12 cellular contexts compared by ENCODE assay signal in the genomic region with DNA sequence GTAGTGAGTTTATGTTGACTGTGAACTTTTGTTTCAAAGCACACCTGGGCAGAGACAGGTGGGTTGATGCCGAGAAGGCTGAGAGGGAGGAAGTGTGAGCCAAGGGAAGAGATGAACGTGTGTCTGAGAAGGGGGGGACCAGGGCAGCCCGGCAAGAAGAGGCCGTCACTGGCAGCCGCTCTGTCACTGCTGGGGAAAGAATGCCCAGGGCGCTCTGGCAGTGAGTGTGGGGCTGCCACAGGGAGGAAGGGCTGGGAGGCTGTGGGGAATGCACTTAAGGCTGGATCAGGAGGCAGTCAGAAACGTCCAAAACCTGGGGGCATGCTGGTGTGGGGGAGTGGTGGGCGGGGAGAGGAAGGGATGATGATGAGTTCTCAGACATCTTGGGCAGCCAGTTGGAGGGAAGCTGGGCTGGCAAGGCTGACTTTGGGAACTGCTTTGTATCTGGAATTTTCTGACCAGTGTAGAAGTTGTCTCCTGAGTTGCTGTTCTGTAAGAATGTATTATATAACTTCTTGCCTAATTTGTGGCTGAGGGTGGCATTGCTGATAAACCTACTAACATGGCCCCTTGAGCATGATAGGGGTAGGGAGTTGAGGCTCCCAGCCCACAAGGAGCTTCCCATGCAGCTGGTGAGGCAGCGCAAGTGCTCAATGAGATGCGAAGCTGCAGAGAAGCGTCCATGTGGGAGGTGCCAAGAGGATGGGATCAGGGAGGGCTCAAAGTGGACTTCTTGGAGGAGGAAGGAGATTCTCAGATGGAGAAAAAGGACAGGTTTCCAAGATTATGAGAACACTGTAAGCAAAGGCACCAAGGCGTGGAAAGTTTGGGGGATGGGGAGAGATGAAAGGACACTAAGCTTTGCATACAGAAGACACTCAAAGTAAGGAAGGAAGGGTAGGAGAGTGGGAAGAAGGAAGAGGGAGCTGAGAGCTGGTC.
DNase-seq lines count a peak whose midpoint lies in the region; ATAC-seq and TF ChIP-seq lines count a peak whose summit lies in the region.
"Had no signal": no experiment of that assay in that cellular context is flagged by ENCODE, and none has a peak within 500 bp of the region (broad histone marks: within the 10 kb centered on the region; RNA-seq: fewer than 3 reads in every experiment).

No MANE protein-coding gene starts in this region.

- H3K27ac Mint-ChIP-seq in T-cell (peak overlapping the region; percentile 24 to 68), mesothelial cell of epicardium (peak overlapping the region; percentile 59)
- H3K27ac Mint-ChIP-seq: activated naive CD4-positive, alpha-beta T cell treated with anti-CD3 and anti-CD28 coated beads, Interleukin-2, amount 50 U/mL, for 72 hours had no signal

- H3K9me3 Mint-ChIP-seq in T-cell (no peaks in the 10 kb centered on the region), mesothelial cell of epicardium (peaks cover 3% of the 10 kb centered on the region)
- H3K9me3 Mint-ChIP-seq: activated naive CD4-positive, alpha-beta T cell treated with anti-CD3 and anti-CD28 coated beads, Interleukin-2, amount 50 U/mL, for 72 hours had no signal

- DNase-seq in activated CD4-positive, CD25-positive, alpha-beta regulatory T cell treated with anti-CD3 and anti-CD28 coated beads, Interleukin-2, amount 50 U/mL, for 72 hours: peak; percentile 8
- DNase-seq in activated CD4-positive, CD25-positive, alpha-beta regulatory T cell (lab: John Stamatoyannopoulos, UW): no peak
- peak in 6 of 34 experiments; percentile 6 to 29 (median 12) for DNase-seq in T-cell
- DNase-seq in mesothelial cell of epicardium (ENCODE audit: low spot score in 2 of 2, unreplicated experiment in 2 of 2): no peak
- peak in 2 of 49 donors; percentile 13 to 17 for DNase-seq in substantia nigra (lab: John Stamatoyannopoulos, UW)
- DNase-seq in NOMO-1 treated with dmso at 0.1 percent for 144 hours (lab: John Stamatoyannopoulos, UW; ENCODE audit: unreplicated experiment): no peak
- no peak for DNase-seq in central memory CD4-positive, alpha-beta T cell
- DNase-seq: NCI-H1105, NCI-H345 had no signal

- H3K27me3 Mint-ChIP-seq in T-cell (peaks cover 2 to 4% of the 10 kb centered on the region in 2 donors), mesothelial cell of epicardium (ENCODE audit: low read depth) (no peaks in the 10 kb centered on the region)

- no peak overlapping the region for H3K4me3 Mint-ChIP-seq in T-cell
- no peak overlapping the region for H3K4me3 Mint-ChIP-seq in mesothelial cell of epicardium

- H3K27ac ChIP-seq in substantia nigra (ENCODE audit: low read depth, low read length, poor library complexity, severe bottlenecking): peak overlapping the region; percentile 27

- peaks cover 11 to 16% (median 14%) of the 10 kb centered on the region in 3 donors for H3K4me1 Mint-ChIP-seq in T-cell
- peaks cover 52% of the 10 kb centered on the region for H3K4me1 Mint-ChIP-seq in mesothelial cell of epicardium

- POLR2A ChIA-PET in T-cell (lab: Charles Lee): no interaction called here

- ATAC-seq in T-cell (replicated peaks in 1 of 4) (peak in 3 of 4 experiments; percentile 41 to 68 (median 45)), HG02981 (IDR thresholded peaks at IDR 0.05; ENCODE audit: unreplicated experiment) (no peak)
- ATAC-seq: activated naive CD4-positive, alpha-beta T cell treated with anti-CD3 and anti-CD28 coated beads, Interleukin-2, amount 50 U/mL, for 72 hours; SK-N-SH treated with all-trans-retinoic acid at 6 μM for 48 hours had no signal

- CTCF ChIA-PET in T-cell (lab: Charles Lee): interaction anchor here (0.6 to 4.4 kb wide), 5 partner anchors 31 to 636 kb away, joined by 3 to 22 read pairs (median 3); no protein-coding TSS in a partner anchor

- no peaks in the 10 kb centered on the region for H3K36me3 Mint-ChIP-seq in T-cell
- peaks cover 3% of the 10 kb centered on the region for H3K36me3 Mint-ChIP-seq in mesothelial cell of epicardium
- H3K36me3 Mint-ChIP-seq: activated naive CD4-positive, alpha-beta T cell treated with anti-CD3 and anti-CD28 coated beads, Interleukin-2, amount 50 U/mL, for 72 hours had no signal

- no peak for TF ChIP-seq CTCF in mesothelial cell of epicardium (IDR thresholded peaks at IDR 0.05; ENCODE audit: unreplicated experiment)
